21 cellular contexts compared by ENCODE assay signal in the genomic region with DNA sequence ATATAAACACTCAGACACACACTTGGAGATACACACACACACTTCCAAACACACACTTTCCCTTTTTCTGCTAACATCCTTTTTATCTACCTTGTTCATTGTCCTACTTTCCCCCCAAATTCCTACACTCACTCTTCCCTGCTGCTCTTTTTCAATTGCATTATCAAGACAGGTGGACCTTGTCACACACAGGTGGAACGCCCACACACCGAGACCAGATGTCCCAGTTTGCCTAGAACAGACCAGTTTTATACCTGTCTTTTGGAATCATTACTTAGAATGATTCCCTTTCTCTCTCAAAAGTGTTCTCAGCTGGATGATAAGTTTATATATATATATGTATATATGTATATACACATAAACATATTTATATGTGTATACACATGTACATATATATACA. TPM values are rescaled to one million over a fixed set of nuclear protein-coding genes. Genes with fewer than 3 reads are reported as not detected.
DNase-seq lines count a peak whose midpoint lies in the region; ATAC-seq, FAIRE-seq and TF ChIP-seq lines count a peak whose summit lies in the region.
"Had no signal": no experiment of that assay in that cellular context is flagged by ENCODE, and none has a peak within 500 bp of the region (broad histone marks: within the 10 kb centered on the region; RNA-seq: fewer than 3 reads in every experiment).

No MANE protein-coding gene starts in this region.

- peaks cover 2 to 7% of the 10 kb centered on the region in 2 experiments; a peak in 2 of 5 replicates for H3K27me3 ChIP-seq in HepG2 (ENCODE audit: control insufficient read depth in 1 of 2, insufficient read depth in 2 of 2, low read length in 2 of 2)

- intact Hi-C loops in HepG2 (cut with micrococcal nuclease; ENCODE audit: unreplicated experiment) = no loop called here

- H3K4me1 Mint-ChIP-seq in activated CD4-positive, alpha-beta T cell treated with anti-CD3 and anti-CD28 coated beads, Interleukin-2, amount 10 ng/mL, durations not matched to agents 7 days and 5 days = no peaks in the 10 kb centered on the region
- H3K4me1 Mint-ChIP-seq: CD14-positive monocyte had no signal

- FAIRE-seq in HepG2 (lab: Jason Lieb, UNC) = no peak
- FAIRE-seq: D721Med, GM12892 had no signal

- no peaks in the 10 kb centered on the region for H4K20me1 ChIP-seq in HepG2 (ENCODE audit: insufficient read depth, low read length)

- ATAC-seq in HG03442 (IDR thresholded peaks at IDR 0.05; ENCODE audit: unreplicated experiment) (no peak), HepG2 (no peak)
- ATAC-seq: CD8-positive, alpha-beta T cell; GM23338 had no signal

- no peak for TF ChIP-seq CTCF in HepG2 (CRISPR knock-in tag; IDR thresholded peaks at IDR 0.05)

- no peaks in the 10 kb centered on the region for H3K36me3 Mint-ChIP-seq in activated CD4-positive, alpha-beta T cell treated with anti-CD3 and anti-CD28 coated beads, Interleukin-2, amount 10 ng/mL, durations not matched to agents 7 days and 5 days (ENCODE audit: low read depth)
- H3K36me3 Mint-ChIP-seq: CD14-positive monocyte; CD8-positive, alpha-beta T cell had no signal

- POLR2A ChIA-PET in activated CD4-positive, alpha-beta T cell treated with anti-CD3 and anti-CD28 coated beads, Interleukin-2, amount 10 ng/mL, durations not matched to agents 7 days and 5 days (lab: Charles Lee) = no interaction called here
- POLR2A ChIA-PET in HepG2 (lab: Yijun Ruan, JAX) = no interaction called here

- H3K4me3 ChIP-seq in HepG2 (replicated peaks in 1 of 3; ENCODE audit: insufficient read depth in 1 of 3, low read depth in 2 of 3, low read length in 3 of 3) = no peak overlapping the region
- H3K4me3 ChIP-seq: GM23338 had no signal

- H3K4me2 ChIP-seq in HepG2 (ENCODE audit: low read depth, low read length) = no peak overlapping the region
- H3K4me2 ChIP-seq: GM23338 had no signal

- H3K27ac ChIP-seq in HepG2 (ENCODE audit: extremely low read length, insufficient read depth, low read length) = no peak overlapping the region
- H3K27ac ChIP-seq: 22Rv1, HL-60 had no signal

- in situ Hi-C loops in HepG2 (cut with HindIII; ENCODE audit: extremely low pct_ligation_motif_present, low pct_unique_long_range_greater_than_20kb) = no loop called here

- CTCF ChIA-PET in activated CD4-positive, alpha-beta T cell treated with anti-CD3 and anti-CD28 coated beads, Interleukin-2, amount 10 ng/mL, durations not matched to agents 7 days and 5 days (lab: Charles Lee) = no interaction called here
- CTCF ChIA-PET in HepG2 (lab: Yijun Ruan, JAX; ENCODE audit: low intra/inter-chr PET ratio, low total read pairs) = no interaction called here

- no peaks in the 10 kb centered on the region for H3K9me3 Mint-ChIP-seq in activated CD4-positive, alpha-beta T cell treated with anti-CD3 and anti-CD28 coated beads, Interleukin-2, amount 10 ng/mL, durations not matched to agents 7 days and 5 days
- H3K9me3 Mint-ChIP-seq: CD14-positive monocyte; CD8-positive, alpha-beta T cell; GM23338; H9 had no signal

- no peaks in the 10 kb centered on the region for H3K27me3 Mint-ChIP-seq in activated CD4-positive, alpha-beta T cell treated with anti-CD3 and anti-CD28 coated beads, Interleukin-2, amount 10 ng/mL, durations not matched to agents 7 days and 5 days

- TF ChIP-seq EP300 in HepG2 (IDR thresholded peaks at IDR 0.05; ENCODE audit: low read depth in 2 of 2, low read length in 2 of 2) (no peak), HepG2 (CRISPR knock-in tag; IDR thresholded peaks at IDR 0.05; ENCODE audit: borderline replicate concordance) (no peak)

- H3K27ac Mint-ChIP-seq in activated CD4-positive, alpha-beta T cell treated with anti-CD3 and anti-CD28 coated beads, Interleukin-2, amount 10 ng/mL, durations not matched to agents 7 days and 5 days = peak overlapping the region; percentile 3
- H3K27ac Mint-ChIP-seq: CD14-positive monocyte; CD8-positive, alpha-beta T cell had no signal

- no peaks in the 10 kb centered on the region for H3K79me2 ChIP-seq in HepG2 (ENCODE audit: insufficient read depth, low read length)

- no peaks in the 10 kb centered on the region for H3K4me1 ChIP-seq in HepG2 (ENCODE audit: insufficient read depth, low read length)

- no peaks in the 10 kb centered on the region for H3K36me3 ChIP-seq in HepG2 (replicated peaks in 1 of 2; ENCODE audit: control insufficient read depth in 1 of 2, insufficient read depth in 2 of 2, low read length in 2 of 2)

- WGBS in HepG2 (ENCODE audit: low lambda C conversion rate) = 43% methylated on average over 2 of the region's 2 CpGs

- H2AFZ ChIP-seq in HepG2 (ENCODE audit: low read length) = no peak overlapping the region
- H2AFZ ChIP-seq: GM23338 had no signal

- H3K4me3 Mint-ChIP-seq in activated CD4-positive, alpha-beta T cell treated with anti-CD3 and anti-CD28 coated beads, Interleukin-2, amount 10 ng/mL, durations not matched to agents 7 days and 5 days = no peak overlapping the region
- H3K4me3 Mint-ChIP-seq: CD14-positive monocyte; CD8-positive, alpha-beta T cell; GM23338; H9 had no signal

- H3K9ac ChIP-seq in HepG2 (ENCODE audit: insufficient read depth, low read depth, low read length) = no peak overlapping the region

- BruUV-seq in HepG2 (replicated peaks; lab: Mats Ljungman, UMichigan) = no TSS peak

- DNase-seq in activated CD4-positive, alpha-beta T cell treated with anti-CD3 and anti-CD28 coated beads, Interleukin-2, amount 10 ng/mL, durations not matched to agents 7 days and 5 days = no peak
- no peak for DNase-seq in activated CD4-positive, alpha-beta T cell treated with anti-CD3 and anti-CD28 coated beads for 4 hours
- DNase-seq in cerebellar cortex (ENCODE audit: low spot score) = peak; percentile 15
- peak; percentile 18 for DNase-seq in islet precursor cell
- DNase-seq in inferior parietal cortex (ENCODE audit: extremely low spot score) = no peak
- no peak for DNase-seq in HepG2 (ENCODE audit: low spot score)
- DNase-seq: CD8-positive, alpha-beta T cell; COR-L47; DMS153; DMS79 treated with DMSO at 0.1 percent for 48 hours; EL; GDM1; KBM-7 had no signal

- no peak for TF ChIP-seq RAD21 in HepG2 (CRISPR knock-in tag; IDR thresholded peaks at IDR 0.05)

- TF ChIP-seq POLR2A in HepG2 (IDR thresholded peaks at IDR 0.05; ENCODE audit: insufficient read depth in 1 of 2, low read depth in 2 of 2, low read length in 2 of 2) = no peak

- H3K9me3 ChIP-seq in HepG2 (ENCODE audit: low read length) = no peaks in the 10 kb centered on the region

TF ChIP-seq in HepG2, 621 proteins besides CTCF, POLR2A, EP300 and RAD21:
- TF ChIP-seq ZNF850 (CRISPR knock-in tag; conservative IDR thresholded peaks at IDR 0.05) (no peak), SAFB2 (CRISPR knock-in tag; IDR thresholded peaks at IDR 0.05; ENCODE audit: borderline replicate concordance, low read depth) (no peak), ZNF644 (CRISPR knock-in tag; IDR thresholded peaks at IDR 0.05; ENCODE audit: low read depth) (no peak)

RNA-seq across cellular contexts. Expression of gene ARHGAP44, which starts 50.7 kb away (rescaled TPM):
- total RNA-seq in activated CD4-positive, alpha-beta T cell treated with anti-CD3 and anti-CD28 coated beads, Interleukin-2, amount 10 ng/mL, durations not matched to agents 7 days and 5 days = under 1 TPM in 1 of 2 experiments, not detected in 1; 0.37 TPM
- 2.8 and 3.1 TPM in 2 replicates for total RNA-seq in HepG2 (2016; rRNA removed; fragmentation: Illumina TruSeq; extraction: Trizol)
- 0.91 and 1.7 TPM in 2 replicates for total RNA-seq in HepG2 (2016; cell fraction: cytosol; rRNA removed; fragmentation: Illumina TruSeq; extraction: Trizol; ENCODE audit: low read depth)
- 1.8 and 2.8 TPM in 2 replicates for total RNA-seq in HepG2 (2016; cell fraction: insoluble cytoplasmic fraction; rRNA removed; fragmentation: Illumina TruSeq; extraction: Trizol)
- 3.5 and 4.2 TPM in 2 replicates for total RNA-seq in HepG2 (2016; cell fraction: membrane; rRNA removed; fragmentation: Illumina TruSeq; extraction: Trizol)
- 3.7 and 4.1 TPM in 2 replicates for total RNA-seq in HepG2 (2016; cell fraction: nucleus; rRNA removed; fragmentation: Illumina TruSeq; extraction: Trizol)
- polyA plus RNA-seq in HepG2 (2011; rRNA removed) = 0.78 and 0.79 TPM in 2 replicates
- polyA plus RNA-seq in HepG2 (2011; cell fraction: cytosol; rRNA removed) = 0.56 and 0.59 TPM in 2 replicates
- 1.0 and 1.1 TPM in 2 replicates for polyA plus RNA-seq in HepG2 (2011; cell fraction: nucleus; rRNA removed)
- polyA plus RNA-seq in HepG2 (2012) = 0.80 and 1.4 TPM in 2 replicates
- polyA plus RNA-seq in HepG2 (2016; cell fraction: cytosol; fragmentation: Illumina TruSeq; extraction: Trizol; ENCODE audit: low read depth) = 1.2 TPM in 2 replicates
- polyA plus RNA-seq in HepG2 (2016; cell fraction: insoluble cytoplasmic fraction; fragmentation: Illumina TruSeq; extraction: Trizol; ENCODE audit: low read depth) = 2.7 and 2.9 TPM in 2 replicates
- polyA plus RNA-seq in HepG2 (2016; cell fraction: membrane; fragmentation: Illumina TruSeq; extraction: Trizol; ENCODE audit: low read depth) = 2.8 and 3.0 TPM in 2 replicates
- 3.4 and 3.6 TPM in 2 replicates for polyA plus RNA-seq in HepG2 (2016; cell fraction: nucleus; fragmentation: Illumina TruSeq; extraction: Trizol; ENCODE audit: insufficient read depth, low read depth)
- polyA minus RNA-seq in HepG2 (2011; rRNA and poly(A)+ RNA removed; ENCODE audit: low replicate concordance) = 0.37 and 2.5 TPM in 2 replicates
- polyA minus RNA-seq in HepG2 (2011; cell fraction: cytosol; rRNA and poly(A)+ RNA removed) = 0.18 and 0.79 TPM in 2 replicates
- 1.4 and 1.9 TPM in 2 replicates for polyA minus RNA-seq in HepG2 (2011; cell fraction: nucleus; rRNA and poly(A)+ RNA removed)
- total RNA-seq: CD8-positive, alpha-beta T cell had no signal
- polyA plus RNA-seq: CD14-positive monocyte had no signal

Comparison
In these comparisons a context has a peak if more than half of its experiments do, and no peak if none do; other contexts are left out.
1. DNase-seq: peak in cerebellar cortex (single experiment) and islet precursor cell (single experiment); none in activated CD4-positive, alpha-beta T cell treated with anti-CD3 and anti-CD28 coated beads, Interleukin-2, amount 10 ng/mL, durations not matched to agents 7 days and 5 days (single experiment), activated CD4-positive, alpha-beta T cell treated with anti-CD3 and anti-CD28 coated beads for 4 hours (0 of 2), inferior parietal cortex (single experiment) and HepG2 (single experiment).